In the genomic region with DNA sequence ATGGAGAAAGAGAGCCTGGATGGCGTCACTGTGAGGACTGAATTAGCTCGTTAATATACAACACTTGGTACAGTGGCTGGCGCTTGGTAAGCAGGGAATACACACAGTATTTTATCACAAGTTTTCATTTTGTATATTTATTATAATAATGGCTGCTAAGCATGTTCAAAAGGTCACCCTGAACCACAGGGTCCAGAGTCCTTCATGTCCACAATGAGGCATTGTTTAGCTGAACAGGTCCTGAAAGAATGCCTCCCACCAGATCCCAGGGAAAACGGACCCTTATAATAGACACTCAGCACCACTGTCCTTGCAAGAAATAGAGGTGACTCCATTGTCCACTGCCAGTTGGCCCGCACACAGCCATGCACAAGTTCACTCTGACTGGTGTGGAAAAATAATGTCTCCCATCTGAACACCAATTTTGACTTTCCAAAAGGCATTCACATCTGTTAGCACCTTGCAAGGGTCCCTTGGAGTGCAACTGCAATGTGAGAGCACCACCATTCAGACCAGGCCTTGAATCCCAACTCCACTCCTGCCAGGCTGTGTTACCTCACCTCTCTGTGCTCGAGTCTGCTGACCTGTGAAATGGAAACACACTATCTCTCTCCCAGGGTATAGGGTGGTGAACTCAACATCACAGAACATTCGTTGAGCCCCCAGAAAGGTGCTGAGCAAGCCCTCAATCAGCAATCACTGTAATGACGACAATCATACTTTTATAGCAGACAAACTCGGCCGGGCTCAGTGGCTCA, we compare ENCODE assay signal across 17 cellular contexts. TPM values are rescaled to one million over a fixed set of nuclear protein-coding genes. Genes with fewer than 3 reads are reported as not detected.
DNase-seq lines count a peak whose midpoint lies in the region; ATAC-seq and TF ChIP-seq lines count a peak whose summit lies in the region.
"Had no signal": no experiment of that assay in that cellular context is flagged by ENCODE, and none has a peak within 500 bp of the region (broad histone marks: within the 10 kb centered on the region; RNA-seq: fewer than 3 reads in every experiment).

No MANE protein-coding gene starts in this region.

- no peak overlapping the region for H2AFZ ChIP-seq in PC-9

- TF ChIP-seq EP300 in stomach (IDR thresholded peaks at IDR 0.05) = no peak

- TF ChIP-seq POLR2A in stomach (IDR thresholded peaks at IDR 0.05) = no peak

- WGBS in stomach, 5 donors = 57 to 71% (median 64%) methylated on average over 10 of the region's 10 CpGs

- TF ChIP-seq CTCF in cardiac muscle cell (IDR thresholded peaks at IDR 0.05; ENCODE audit: low read depth, low read length) (no peak), PC-9 (conservative IDR thresholded peaks at IDR 0.05) (no peak), right atrium auricular region (IDR thresholded peaks at IDR 0.05) (no peak), stomach (IDR thresholded peaks at IDR 0.05) (no peak)

- peaks cover 0 to 3% (median 0%) of the 10 kb centered on the region in 11 donors for H3K9me3 Mint-ChIP-seq in naive thymus-derived CD4-positive, alpha-beta T cell

- POLR2A ChIA-PET in PC-9 (lab: Charles Lee; ENCODE audit: unreplicated experiment) = interaction anchor here (0.6 kb wide), 1 partner anchor 225 kb away, joined by 6 read pairs; a partner anchor contains a TSS
- POLR2A ChIA-PET in naive thymus-derived CD4-positive, alpha-beta T cell (lab: Charles Lee) = no interaction called here

- BruUV-seq in PC-9 (replicated peaks; lab: Mats Ljungman, UMichigan) = no TSS peak

- H3K4me3 Mint-ChIP-seq in naive thymus-derived CD4-positive, alpha-beta T cell = peak overlapping the region in 3 of 10 donors; percentile 25 to 51 (median 42)

- intact Hi-C loops in cardiac septum (cut with DNase I) (loop anchor here (5.0 kb wide), 1 partner anchor 49 kb away; no protein-coding TSS in a partner anchor), PC-9 (cut with micrococcal nuclease; ENCODE audit: unreplicated experiment) (no loop called here), stomach (cut with DNase I; ENCODE audit: low total_unique reads) (no loop called here)
- intact Hi-C loops in naive thymus-derived CD4-positive, alpha-beta T cell (cut with micrococcal nuclease) = loop anchor here (5.0 to 10.0 kb wide), 3 partner anchors 374 to 1254 kb away; a partner anchor contains a TSS

- peaks cover 45% of the 10 kb centered on the region; the same call in 1 of the 2 replicates for H3F3A ChIP-seq in PC-9 (ENCODE audit: insufficient read depth, low read depth)

- peak overlapping the region; percentile 94 for H3K4me2 ChIP-seq in PC-9

- H3K4me1 ChIP-seq in cardiac muscle cell (ENCODE audit: low read depth) = peaks cover 21% of the 10 kb centered on the region
- H3K4me1 ChIP-seq in PC-9 (replicated peaks; ENCODE audit: insufficient read depth) = peaks cover 57% of the 10 kb centered on the region
- H3K4me1 ChIP-seq in right atrium auricular region = peaks cover 0 to 66% of the 10 kb centered on the region in 2 donors
- peaks cover 63 to 84% (median 75%) of the 10 kb centered on the region in 4 donors for H3K4me1 ChIP-seq in stomach
- H3K4me1 ChIP-seq in naive thymus-derived CD4-positive, alpha-beta T cell (ENCODE audit: control insufficient read depth in 2 of 2, insufficient read depth in 2 of 2, low read length in 2 of 2) = peaks cover 21 to 26% of the 10 kb centered on the region in 2 donors

- H3K27me3 ChIP-seq in cardiac muscle cell = no peaks in the 10 kb centered on the region
- H3K27me3 ChIP-seq in PC-9 (ENCODE audit: insufficient read depth, low read depth) = no peaks in the 10 kb centered on the region
- no peaks in the 10 kb centered on the region for H3K27me3 ChIP-seq in right atrium auricular region
- H3K27me3 ChIP-seq in stomach = no peaks in the 10 kb centered on the region
- no peaks in the 10 kb centered on the region for H3K27me3 ChIP-seq in naive thymus-derived CD4-positive, alpha-beta T cell (ENCODE audit: control insufficient read depth in 2 of 2, insufficient read depth in 2 of 2, low read length in 2 of 2)
- H3K27me3 ChIP-seq: upper lobe of left lung had no signal

- H3K36me3 Mint-ChIP-seq in naive thymus-derived CD4-positive, alpha-beta T cell = peaks cover 0 to 10% (median 0%) of the 10 kb centered on the region in 5 donors

- DNase-seq in cardiac muscle cell (ENCODE audit: low read depth in 1 of 2, low spot score in 1 of 2) = no peak
- no peak for DNase-seq in cardiac septum (ENCODE audit: low spot score)
- DNase-seq in PC-9 = no peak
- DNase-seq in right atrium auricular region (ENCODE audit: low spot score) = no peak
- DNase-seq in stomach = no peak
- DNase-seq in naive thymus-derived CD4-positive, alpha-beta T cell = no peak
- DNase-seq in NCI-H524 treated with DMSO at 0.1 percent for 48 hours (lab: John Stamatoyannopoulos, UW) = no peak
- DNase-seq in stimulated activated CD4-positive, alpha-beta T cell treated with anti-CD3 and anti-CD28 coated beads, Interleukin-4, amount 100 ng/mL, for 1 hour = no peak
- DNase-seq: activated CD4-positive, alpha-beta T cell treated with anti-CD3 and anti-CD28 coated beads, Interleukin-2, amount 50 U/mL, for 4 hours; AML-193; KG1; NCI-H1436; NCI-H446 treated with DMSO at 0.1 percent for 48 hours; T-helper 2 cell; upper lobe of left lung had no signal

- no peak overlapping the region for H3K4me3 ChIP-seq in cardiac muscle cell
- H3K4me3 ChIP-seq in PC-9 = no peak overlapping the region
- no peak overlapping the region for H3K4me3 ChIP-seq in right atrium auricular region
- no peak overlapping the region for H3K4me3 ChIP-seq in stomach
- no peak overlapping the region for H3K4me3 ChIP-seq in naive thymus-derived CD4-positive, alpha-beta T cell (ENCODE audit: low read length)
- H3K4me3 ChIP-seq: lung, upper lobe of left lung had no signal

- H3K9me3 ChIP-seq in cardiac muscle cell (ENCODE audit: low read depth) (no peaks in the 10 kb centered on the region), PC-9 (ENCODE audit: insufficient read depth, low read depth) (no peaks in the 10 kb centered on the region), right atrium auricular region (no peaks in the 10 kb centered on the region), stomach (no peaks in the 10 kb centered on the region)
- no peaks in the 10 kb centered on the region for H3K9me3 ChIP-seq in naive thymus-derived CD4-positive, alpha-beta T cell (ENCODE audit: control insufficient read depth in 2 of 3, low read length in 3 of 3)
- H3K9me3 ChIP-seq: upper lobe of left lung had no signal

- ATAC-seq in naive thymus-derived CD4-positive, alpha-beta T cell = no peak
- ATAC-seq: HCT116 had no signal

- H3K9me2 ChIP-seq in PC-9 (ENCODE audit: insufficient read depth) = no peaks in the 10 kb centered on the region

- peak overlapping the region in 3 of 9 donors; percentile 9 to 38 (median 16) for H3K27ac Mint-ChIP-seq in naive thymus-derived CD4-positive, alpha-beta T cell

- no peaks in the 10 kb centered on the region for H3K27me3 Mint-ChIP-seq in naive thymus-derived CD4-positive, alpha-beta T cell

- peaks cover 40 to 78% (median 61%) of the 10 kb centered on the region in 7 donors for H3K4me1 Mint-ChIP-seq in naive thymus-derived CD4-positive, alpha-beta T cell

- H3K36me3 ChIP-seq in cardiac muscle cell = no peaks in the 10 kb centered on the region
- peaks cover 10% of the 10 kb centered on the region for H3K36me3 ChIP-seq in PC-9 (ENCODE audit: low read depth)
- peaks cover 12% of the 10 kb centered on the region for H3K36me3 ChIP-seq in right atrium auricular region
- peaks cover 0 to 15% (median 7%) of the 10 kb centered on the region in 4 donors for H3K36me3 ChIP-seq in stomach
- peaks cover 0 to 5% (median 0%) of the 10 kb centered on the region in 3 experiments for H3K36me3 ChIP-seq in naive thymus-derived CD4-positive, alpha-beta T cell (ENCODE audit: control insufficient read depth in 2 of 3, insufficient read depth in 3 of 3, low read length in 3 of 3)

- H4K20me1 ChIP-seq in PC-9 (ENCODE audit: insufficient read depth) = peaks cover 77% of the 10 kb centered on the region

- H3K27ac ChIP-seq in cardiac muscle cell = peak overlapping the region; percentile 11
- H3K27ac ChIP-seq in PC-9 = no peak overlapping the region
- peak overlapping the region; percentile 17 to 74 for H3K27ac ChIP-seq in right atrium auricular region
- peak overlapping the region; percentile 62 to 85 (median 69) for H3K27ac ChIP-seq in stomach
- H3K27ac ChIP-seq in naive thymus-derived CD4-positive, alpha-beta T cell (ENCODE audit: low read depth, low read length) = no peak overlapping the region
- H3K27ac ChIP-seq: upper lobe of left lung had no signal

- CTCF ChIA-PET in PC-9 (lab: Charles Lee) = interaction anchor here (0.6 kb wide), 1 partner anchor 26 kb away, joined by 3 read pairs; no protein-coding TSS in a partner anchor
- CTCF ChIA-PET in naive thymus-derived CD4-positive, alpha-beta T cell (lab: Charles Lee) = interaction anchor here (0.6 kb wide), 1 partner anchor 360 kb away, joined by 3 read pairs; no protein-coding TSS in a partner anchor

- peaks cover 98% of the 10 kb centered on the region for H3K79me2 ChIP-seq in PC-9 (ENCODE audit: low read depth)

RNA-seq across cellular contexts. Expression of a gene that starts 3.9 kb away (rescaled TPM):
- total RNA-seq in cardiac muscle cell = 205 and 314 TPM in 2 replicates
- 347 and 397 TPM in 2 replicates for polyA plus RNA-seq in cardiac muscle cell
- total RNA-seq in cardiac septum = 429 TPM
- total RNA-seq in PC-9 (2021) = 157 and 228 TPM in 2 replicates
- total RNA-seq in right atrium auricular region = 100 to 1,000 TPM; 263 to 394 TPM
- 100 to 1,000 TPM in 3 of 5 donors, 10 to 100 TPM in 2; 55.8 to 307 (median 125) TPM for total RNA-seq in stomach
- polyA plus RNA-seq in stomach = 100 to 1,000 TPM; 134 to 267 (median 183) TPM
- total RNA-seq in naive thymus-derived CD4-positive, alpha-beta T cell = 100 to 1,000 TPM in 1 of 5 experiments, 10 to 100 TPM in 4; 37.8 to 259 (median 43.7) TPM
- polyA plus RNA-seq in naive thymus-derived CD4-positive, alpha-beta T cell = 10 to 100 TPM; 66.9 to 75.0 TPM

RNA-seq across cellular contexts. Expression of a gene that starts 32.5 kb away (rescaled TPM):
- total RNA-seq in cardiac muscle cell = 58.5 and 64.5 TPM in 2 replicates
- 87.8 and 88.6 TPM in 2 replicates for polyA plus RNA-seq in cardiac muscle cell
- 22.5 TPM for total RNA-seq in cardiac septum
- 24.4 and 45.0 TPM in 2 replicates for total RNA-seq in PC-9 (2021)
- 10 to 100 TPM; 32.6 to 59.8 TPM for total RNA-seq in right atrium auricular region
- 10 to 100 TPM in 4 of 5 donors, 1 to 10 TPM in 1; 2.9 to 77.8 (median 31.2) TPM for total RNA-seq in stomach
- 10 to 100 TPM; 16.9 to 18.2 (median 17.7) TPM for polyA plus RNA-seq in stomach
- total RNA-seq in naive thymus-derived CD4-positive, alpha-beta T cell = 10 to 100 TPM; 11.1 to 33.6 (median 17.9) TPM
- 10 to 100 TPM; 16.2 to 18.2 TPM for polyA plus RNA-seq in naive thymus-derived CD4-positive, alpha-beta T cell

Comparison
In these comparisons a context has a peak if more than half of its experiments do, and no peak if none do; other contexts are left out.
1. H3K27ac ChIP-seq: peak in cardiac muscle cell (single experiment), right atrium auricular region (2 of 2) and stomach (5 of 5); none in PC-9 (single experiment) and naive thymus-derived CD4-positive, alpha-beta T cell (single experiment).
2. intact Hi-C loops: an anchor here in cardiac septum (5.0 kb wide) and naive thymus-derived CD4-positive, alpha-beta T cell (5.0 to 10.0 kb wide); none called in PC-9 and stomach.